In genomic region chr21:38167345-38167744, GRCh38 we compare ENCODE assay signal across 1 cellular context.
TF ChIP-seq lines count a peak whose summit lies in the region.

No MANE protein-coding gene starts in this region.

TF ChIP-seq in A549, 52 proteins besides CTCF, POLR2A, EP300 and RAD21:
- TF ChIP-seq MAFK (IDR thresholded peaks at IDR 0.05; ENCODE audit: partially characterized antibody): peak; percentile 79
- no peak for TF ChIP-seq TFCP2L1 (CRISPR knock-in tag; IDR thresholded peaks at IDR 0.05)
- no peak for TF ChIP-seq HEYL (CRISPR knock-in tag; IDR thresholded peaks at IDR 0.05)
